Comparison of ENCODE assay signal across 17 cellular contexts in the genomic region with DNA sequence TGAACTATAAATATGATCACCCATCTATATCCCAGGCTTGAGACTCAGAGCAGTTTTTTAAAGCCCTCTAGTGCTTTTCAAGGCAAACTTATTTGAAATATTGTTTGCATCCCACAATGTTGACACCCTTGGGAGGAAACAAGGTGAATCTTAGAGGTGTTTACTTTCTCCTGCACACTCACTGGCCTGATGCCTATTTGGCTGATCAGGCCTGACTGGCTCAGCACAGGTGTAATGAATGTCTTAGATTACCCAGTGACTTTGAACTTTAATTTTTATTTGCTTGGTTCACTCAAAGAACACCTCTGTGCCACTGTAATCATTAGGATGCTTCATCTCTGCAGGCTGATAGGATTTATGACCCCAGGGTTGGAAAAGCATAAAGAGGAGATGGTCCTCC.
"Had no signal": no experiment of that assay in that cellular context is flagged by ENCODE, and none has a peak within 500 bp of the region (broad histone marks: within the 10 kb centered on the region; RNA-seq: fewer than 3 reads in every experiment).

No MANE protein-coding gene starts in this region.

- H3K27ac ChIP-seq: colonic mucosa, dorsolateral prefrontal cortex, esophagus muscularis mucosa, psoas muscle, right atrium auricular region, tibial artery had no signal

- DNase-seq: activated CD4-positive, alpha-beta memory T cell treated with anti-CD3 and anti-CD28 coated beads for 36 hours; activated CD4-positive, alpha-beta T cell treated with anti-CD3 and anti-CD28 coated beads for 48 hours; activated naive CD4-positive, alpha-beta T cell treated with Interleukin-2 at 50 U/mL for 16 hours; activated naive CD8-positive, alpha-beta T cell treated with anti-CD3 and anti-CD28 coated beads for 36 hours; activated T-cell treated with anti-CD3 and anti-CD28 coated beads, Interleukin-2, amount 50 U/mL, for 48 hours; colonic mucosa; dorsolateral prefrontal cortex; hippocampal formation; left ventricle myocardium superior; midbrain; psoas muscle; stimulated activated CD4-positive, alpha-beta T cell treated with anti-CD3 and anti-CD28 coated beads, Interleukin-4, amount 100 ng/mL, for 24 hours; stimulated activated naive CD8-positive, alpha-beta T cell treated with anti-CD3 and anti-CD28 coated beads, Interleukin-15, Interleukin-2, amounts not matched to agents 100 U/mL and 50 U/mL, for 24 hours; T-helper 9 cell; tibial artery had no signal

- H3K4me1 ChIP-seq: colonic mucosa, esophagus muscularis mucosa, psoas muscle, right atrium auricular region, tibial artery had no signal

- H3K4me3 ChIP-seq: colonic mucosa, dorsolateral prefrontal cortex, esophagus muscularis mucosa, psoas muscle, right atrium auricular region, tibial artery had no signal

- H3K9me3 ChIP-seq: colonic mucosa, esophagus muscularis mucosa, psoas muscle, right atrium auricular region, tibial artery had no signal

- H3K36me3 ChIP-seq: colonic mucosa, esophagus muscularis mucosa, right atrium auricular region, tibial artery had no signal

- H3K27me3 ChIP-seq: colonic mucosa, dorsolateral prefrontal cortex, esophagus muscularis mucosa, right atrium auricular region, tibial artery had no signal
